In genomic region chr3:40800343-40800742, GRCh38 we compare ENCODE assay signal across 10 cellular contexts.
DNase-seq lines count a peak whose midpoint lies in the region; ATAC-seq and TF ChIP-seq lines count a peak whose summit lies in the region.
"Had no signal": no experiment of that assay in that cellular context is flagged by ENCODE, and none has a peak within 500 bp of the region (broad histone marks: within the 10 kb centered on the region; RNA-seq: fewer than 3 reads in every experiment).

No MANE protein-coding gene starts in this region.

- no peaks in the 10 kb centered on the region for H3K9me3 ChIP-seq in MG63
- H3K9me3 ChIP-seq in lung (ENCODE audit: control insufficient read depth in 2 of 2, insufficient read depth in 1 of 2, low read length in 1 of 2): no peaks in the 10 kb centered on the region

- no peaks in the 10 kb centered on the region for H3K4me1 ChIP-seq in lung (ENCODE audit: control insufficient read depth in 2 of 2, insufficient read depth in 2 of 2, low read length in 2 of 2)

- no peaks in the 10 kb centered on the region for H3K27me3 ChIP-seq in MG63
- no peaks in the 10 kb centered on the region for H3K27me3 ChIP-seq in lung (ENCODE audit: control insufficient read depth, insufficient read depth)

- H3K4me3 ChIP-seq in AG10803 (ENCODE audit: low read length): no peak overlapping the region
- no peak overlapping the region for H3K4me3 ChIP-seq in MG63
- no peak overlapping the region for H3K4me3 ChIP-seq in choroid plexus epithelial cell (ENCODE audit: low read depth, low read length)
- no peak overlapping the region for H3K4me3 ChIP-seq in lung

- peak; percentile 90 for ATAC-seq in lung (ENCODE audit: insufficient read depth, low FRiP score)
- ATAC-seq in GM19452 (IDR thresholded peaks at IDR 0.05; ENCODE audit: unreplicated experiment): no peak

- TF ChIP-seq CTCF in AG10803 (conservative IDR thresholded peaks at IDR 0.05; ENCODE audit: low read length) (no peak), choroid plexus epithelial cell (conservative IDR thresholded peaks at IDR 0.05; ENCODE audit: low read depth, low read length) (no peak), lung (IDR thresholded peaks at IDR 0.05; ENCODE audit: control extremely low read depth, extremely low read depth) (no peak)

- peak overlapping the region in 1 of 2 donors; percentile 32 for H3K27ac ChIP-seq in lung (ENCODE audit: low read depth in 1 of 2, low read length in 1 of 2)

- peak; percentile 85 for DNase-seq in AG10803 (ENCODE audit: low read depth)
- DNase-seq in MG63: peak; percentile 69
- DNase-seq in choroid plexus epithelial cell (ENCODE audit: low read depth): peak; percentile 98
- peak; percentile 59 for DNase-seq in lung (ENCODE audit: low spot score)
- no peak for DNase-seq in NCI-H524 (lab: John Stamatoyannopoulos, UW)
- DNase-seq in activated effector memory CD4-positive, alpha-beta T cell treated with anti-CD3 and anti-CD28 coated beads, Interleukin-2, amount 50 U/mL, for 16 hours: no peak
- no peak for DNase-seq in NCI-H446 (lab: John Stamatoyannopoulos, UW)
- DNase-seq: activated T-cell treated with anti-CD3 and anti-CD28 coated beads, Interleukin-2, amount 50 U/mL, for 24 hours; NCI-H774 had no signal

- no peaks in the 10 kb centered on the region for H3K36me3 ChIP-seq in MG63
- no peaks in the 10 kb centered on the region for H3K36me3 ChIP-seq in lung (ENCODE audit: control insufficient read depth in 2 of 2, insufficient read depth in 2 of 2, low read length in 2 of 2)

Comparison
In these comparisons a context has a peak if more than half of its experiments do, and no peak if none do; other contexts are left out.
1. DNase-seq: peak in AG10803 (single experiment), MG63 (single experiment), choroid plexus epithelial cell (single experiment) and lung (single experiment); none in NCI-H524 (0 of 2), activated effector memory CD4-positive, alpha-beta T cell treated with anti-CD3 and anti-CD28 coated beads, Interleukin-2, amount 50 U/mL, for 16 hours (single experiment) and NCI-H446 (0 of 2).